Comparison of ENCODE assay signal across 12 cellular contexts in the genomic region with DNA sequence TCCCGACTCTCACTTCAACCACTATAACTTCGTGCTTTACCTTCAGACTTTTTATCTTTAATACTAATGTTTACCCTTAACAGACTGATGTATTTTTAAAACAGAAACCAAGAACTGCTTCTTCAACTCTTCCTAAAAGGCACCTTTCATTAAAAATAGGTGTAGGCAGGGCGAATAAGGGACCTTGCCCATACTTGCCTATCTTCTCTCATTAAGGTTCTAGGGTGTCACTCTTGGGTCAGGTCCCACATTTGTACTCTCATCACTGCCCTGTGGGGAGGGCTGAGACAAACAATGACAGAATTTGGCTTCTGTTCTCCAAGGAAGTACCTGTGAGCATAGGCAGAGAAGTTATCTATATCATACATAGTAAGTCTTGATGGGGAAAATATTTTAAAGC.
A peak's percentile ranks its signal among the peaks of the same experiment; 100 is the strongest.
DNase-seq lines count a peak whose midpoint lies in the region; ATAC-seq and TF ChIP-seq lines count a peak whose summit lies in the region.
"Had no signal": no experiment of that assay in that cellular context is flagged by ENCODE, and none has a peak within 500 bp of the region (broad histone marks: within the 10 kb centered on the region; RNA-seq: fewer than 3 reads in every experiment).

No MANE protein-coding gene starts in this region.

- H3K27ac Mint-ChIP-seq in Calu3 (ENCODE audit: unreplicated experiment) (peak overlapping the region; percentile 55), H9 (peak overlapping the region in 1 of 3 experiments; percentile 89; a peak in 3 of 7 replicates), type B pancreatic cell (no peak overlapping the region)
- H3K27ac Mint-ChIP-seq: B cell; CD4-positive, alpha-beta T cell had no signal

- H3K23ac ChIP-seq in H9 (ENCODE audit: insufficient read length, low read depth, low read length): no peak overlapping the region

- H3K27me3 ChIP-seq in H9 (ENCODE audit: insufficient read depth, low read length) (no peaks in the 10 kb centered on the region), mammary epithelial cell (ENCODE audit: insufficient read depth, low read length) (no peaks in the 10 kb centered on the region), foreskin keratinocyte (no peaks in the 10 kb centered on the region)

- H3K27me3 Mint-ChIP-seq in Calu3 (ENCODE audit: unreplicated experiment): no peaks in the 10 kb centered on the region
- no peaks in the 10 kb centered on the region for H3K27me3 Mint-ChIP-seq in H9 (ENCODE audit: low read depth)
- H3K27me3 Mint-ChIP-seq in type B pancreatic cell: no peaks in the 10 kb centered on the region
- H3K27me3 Mint-ChIP-seq: B cell had no signal

- H3K56ac ChIP-seq in H9 (ENCODE audit: insufficient read length, low read depth, low read length): no peak overlapping the region

- no CpG with 5 or more reads among the region's 3 CpGs for WGBS in H9 (ENCODE audit: extremely low coverage, insufficient read length, low lambda C conversion rate)
- 4% methylated on average over 3 of the region's 3 CpGs for WGBS in mammary epithelial cell (ENCODE audit: low coverage, missing lambda C conversion rate)

- CTCF ChIA-PET in Calu3 (lab: Charles Lee): no interaction called here
- CTCF ChIA-PET in mammary epithelial cell (lab: Charles Lee; ENCODE audit: low non-redundant PET): interaction anchor here (0.7 kb wide), 1 partner anchor 261 kb away, joined by 6 read pairs; no protein-coding TSS in a partner anchor

- H2BK120ac ChIP-seq in H9 (ENCODE audit: low read depth, low read length, poor library complexity, severe bottlenecking): no peak overlapping the region

- H3K36me3 Mint-ChIP-seq in Calu3 (ENCODE audit: insufficient read depth, unreplicated experiment) (peaks cover 6% of the 10 kb centered on the region), H9 (ENCODE audit: insufficient read depth in 1 of 3, low read depth in 3 of 3) (peaks cover 0 to 9% (median under 1%) of the 10 kb centered on the region in 3 experiments; a peak in 5 of 7 replicates), type B pancreatic cell (peaks cover 1% of the 10 kb centered on the region)

- no peak overlapping the region for H3T11ph ChIP-seq in H9 (ENCODE audit: low read length)

- no peak overlapping the region for H3K14ac ChIP-seq in H9 (ENCODE audit: insufficient read depth, low read length)

- H2AFZ ChIP-seq in H9 (ENCODE audit: low read length): no peak overlapping the region
- peak overlapping the region; percentile 11 for H2AFZ ChIP-seq in mammary epithelial cell (ENCODE audit: low read depth, low read length)

- in situ Hi-C loops in mammary epithelial cell (cut with MboI; ENCODE audit: low sequenced_read_pairs in 2 of 2): no loop called here

- H4K20me1 ChIP-seq in H9 (ENCODE audit: control insufficient read depth, insufficient read depth, insufficient read length) (no peaks in the 10 kb centered on the region), mammary epithelial cell (ENCODE audit: insufficient read depth, low read length) (no peaks in the 10 kb centered on the region)

- no peak overlapping the region for H4K8ac ChIP-seq in H9 (replicated peaks; ENCODE audit: insufficient read length, low read depth, low read length)

- TF ChIP-seq CTCF in Calu3 (IDR thresholded peaks at IDR 0.05; ENCODE audit: unreplicated experiment): no peak
- TF ChIP-seq CTCF in H9 (conservative IDR thresholded peaks at IDR 0.05): no peak
- TF ChIP-seq CTCF in mammary epithelial cell (conservative IDR thresholded peaks at IDR 0.05 in 1 of 2, IDR thresholded peaks at IDR 0.05 in 1 of 2; ENCODE audit: extremely low read depth in 1 of 2, insufficient read depth in 1 of 2, low read depth in 1 of 2, low read length in 2 of 2): no peak
- TF ChIP-seq CTCF in foreskin keratinocyte (conservative IDR thresholded peaks at IDR 0.05): no peak
- no peak for TF ChIP-seq CTCF in type B pancreatic cell (conservative IDR thresholded peaks at IDR 0.05)

- ATAC-seq in foreskin keratinocyte: peak; percentile 7

- H3K4me2 ChIP-seq in H9 (ENCODE audit: insufficient read depth, insufficient read length, low read length) (no peak overlapping the region), mammary epithelial cell (ENCODE audit: insufficient read depth, low read depth, low read length) (peak overlapping the region; percentile 76)

- no peaks in the 10 kb centered on the region for H3K79me1 ChIP-seq in H9 (ENCODE audit: insufficient read depth, low read depth, low read length, poor library complexity, severe bottlenecking)

- peaks cover 22% of the 10 kb centered on the region for H3K4me1 Mint-ChIP-seq in Calu3 (ENCODE audit: low read depth, unreplicated experiment)
- H3K4me1 Mint-ChIP-seq in H9: peaks cover 33 to 37% of the 10 kb centered on the region in 2 experiments
- peaks cover 3% of the 10 kb centered on the region for H3K4me1 Mint-ChIP-seq in type B pancreatic cell (ENCODE audit: unreplicated experiment)
- H3K4me1 Mint-ChIP-seq: B cell had no signal

- H2BK15ac ChIP-seq in H9 (ENCODE audit: low read depth, low read length): no peak overlapping the region

- no TSS peak for BruUV-seq in Calu3 (replicated peaks; lab: Mats Ljungman, UMichigan)
- no TSS peak for BruUV-seq in mammary epithelial cell (replicated peaks; lab: Mats Ljungman, UMichigan)

- DNase-seq in Calu3 (no peak), H9 (no peak), mammary epithelial cell (peak; percentile 67), foreskin keratinocyte (no peak), NK-92 (lab: John Stamatoyannopoulos, UW; ENCODE audit: unreplicated experiment) (no peak), NCI-H774 (lab: John Stamatoyannopoulos, UW) (no peak), type B pancreatic cell (ENCODE audit: extremely low spot score, unreplicated experiment) (no peak)
- DNase-seq: CD4-positive, alpha-beta T cell; GF-D8; HCEC 1CT; NCI-H2107 had no signal

- H3K9me3 Mint-ChIP-seq in Calu3 (ENCODE audit: low read depth, unreplicated experiment) (no peaks in the 10 kb centered on the region), H9 (peaks cover 0 to 3% of the 10 kb centered on the region in 2 experiments; a peak in 2 of 5 replicates), type B pancreatic cell (no peaks in the 10 kb centered on the region)
- H3K9me3 Mint-ChIP-seq: CD4-positive, alpha-beta T cell had no signal

- H3K4ac ChIP-seq in H9 (ENCODE audit: low read depth, low read length): no peak overlapping the region

- no peaks in the 10 kb centered on the region for H3K4me1 ChIP-seq in H9 (ENCODE audit: insufficient read depth, low read length)
- H3K4me1 ChIP-seq in mammary epithelial cell (ENCODE audit: insufficient read depth, low read length): peaks cover 33% of the 10 kb centered on the region
- peaks cover 26% of the 10 kb centered on the region for H3K4me1 ChIP-seq in foreskin keratinocyte

- no peaks in the 10 kb centered on the region for H3K79me2 ChIP-seq in H9 (ENCODE audit: insufficient read depth, low read length)
- no peaks in the 10 kb centered on the region for H3K79me2 ChIP-seq in mammary epithelial cell (ENCODE audit: insufficient read depth, low read length)

- H3K36me3 ChIP-seq in mammary epithelial cell (ENCODE audit: insufficient read depth, low read length): no peaks in the 10 kb centered on the region

- no peak overlapping the region for H3K4me3 ChIP-seq in mammary epithelial cell (replicated peaks in 1 of 3; ENCODE audit: insufficient read depth in 1 of 3, low read depth in 2 of 3, low read length in 3 of 3)

- intact Hi-C loops in Calu3 (cut with micrococcal nuclease; ENCODE audit: unreplicated experiment): loop anchor here (5.0 kb wide), 1 partner anchor 211 kb away; no protein-coding TSS in a partner anchor
- intact Hi-C loops in mammary epithelial cell (cut with micrococcal nuclease): loop anchor here (5.0 kb wide), 1 partner anchor 69 kb away; the partner anchor contains the start of gene ANKRD50

- H3K4me3 Mint-ChIP-seq in Calu3 (ENCODE audit: low read depth, unreplicated experiment): no peak overlapping the region
- H3K4me3 Mint-ChIP-seq in H9: no peak overlapping the region
- no peak overlapping the region for H3K4me3 Mint-ChIP-seq in type B pancreatic cell
- H3K4me3 Mint-ChIP-seq: B cell; CD4-positive, alpha-beta T cell had no signal

- H3K18ac ChIP-seq in H9 (ENCODE audit: insufficient read length, low read depth, low read length): no peak overlapping the region

- no peaks in the 10 kb centered on the region for H3K9me3 ChIP-seq in H9 (ENCODE audit: control insufficient read depth, low read depth, low read length)
- no peaks in the 10 kb centered on the region for H3K9me3 ChIP-seq in mammary epithelial cell (replicated peaks; ENCODE audit: insufficient read depth, low read length)

- no peak overlapping the region for H2BK20ac ChIP-seq in H9 (ENCODE audit: low read depth, low read length, poor library complexity, severe bottlenecking)

- H4K91ac ChIP-seq in H9 (ENCODE audit: insufficient read length, low read depth, low read length): no peak overlapping the region

- H3K9ac ChIP-seq in H9 (ENCODE audit: extremely low read depth, insufficient read length, low read length) (no peak overlapping the region), mammary epithelial cell (ENCODE audit: insufficient read depth, low read length) (no peak overlapping the region)

- no peak overlapping the region for H4K5ac ChIP-seq in H9 (ENCODE audit: insufficient read length, low read depth, low read length)

- H2AK5ac ChIP-seq in H9 (ENCODE audit: insufficient read length, low read length): peak overlapping the region; percentile 14

- no peak overlapping the region for H2BK5ac ChIP-seq in H9 (ENCODE audit: insufficient read length, low read length)

- H3K27ac ChIP-seq in H9 (ENCODE audit: insufficient read length, low read depth, low read length): no peak overlapping the region
- H3K27ac ChIP-seq in mammary epithelial cell (ENCODE audit: insufficient read depth, low read depth, low read length): peak overlapping the region; percentile 29
- peak overlapping the region; percentile 6 for H3K27ac ChIP-seq in foreskin keratinocyte

- dilution Hi-C loops in mammary epithelial cell (cut with HindIII; ENCODE audit: low sequenced_read_pairs): no loop called here

- no peaks in the 10 kb centered on the region for H3K23me2 ChIP-seq in H9 (ENCODE audit: insufficient read length, low read depth, low read length, poor library complexity, severe bottlenecking)

- no peak overlapping the region for H2BK12ac ChIP-seq in H9 (ENCODE audit: insufficient read length, low read depth, low read length)
